Comparison of ENCODE assay signal across 1 cellular context in the genomic region with DNA sequence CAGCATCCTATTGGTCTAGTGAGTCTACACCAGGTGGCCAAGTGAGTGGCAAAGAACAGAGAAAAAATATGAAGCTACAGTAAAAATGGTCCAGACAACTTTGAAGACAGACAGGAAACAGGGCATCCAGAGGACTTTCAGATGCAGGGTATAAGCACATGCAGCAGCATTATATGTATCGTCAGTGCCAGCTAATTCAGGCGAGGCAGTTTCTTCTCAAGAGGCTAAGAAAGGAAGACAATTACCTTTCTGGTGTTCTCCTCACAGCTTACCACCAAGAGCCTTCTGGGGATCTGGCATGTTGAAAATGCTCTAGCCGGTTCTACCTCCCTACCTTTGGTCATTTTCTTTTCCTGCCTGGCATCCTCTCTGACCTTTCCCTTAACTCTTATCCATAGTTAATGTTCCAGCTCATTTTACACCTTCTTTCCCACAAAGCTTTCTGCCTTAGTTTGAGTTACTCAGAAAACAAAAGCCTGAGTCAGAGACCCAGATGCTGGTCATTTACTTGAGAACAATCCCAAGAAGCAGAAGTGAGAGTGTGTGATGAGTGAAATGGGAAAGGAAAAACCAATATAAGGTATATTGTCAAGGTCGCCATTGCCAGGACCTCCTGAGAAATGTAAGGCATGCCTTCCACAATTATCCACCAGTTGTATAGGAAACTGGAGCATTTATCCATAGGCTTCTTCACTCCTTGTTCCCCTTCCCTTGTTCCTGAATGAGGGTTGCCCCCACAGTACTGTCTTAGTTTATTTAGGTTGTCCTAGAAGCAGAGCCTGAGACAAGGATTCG.
TF ChIP-seq lines count a peak whose summit lies in the region.

No MANE protein-coding gene starts in this region.

TF ChIP-seq in GM12878, 131 proteins besides CTCF, POLR2A, EP300 and RAD21 (continued from another document and continues in another):
- TF ChIP-seq ZNF592 (IDR thresholded peaks at IDR 0.05), result no peak
- TF ChIP-seq, protein P1, sequence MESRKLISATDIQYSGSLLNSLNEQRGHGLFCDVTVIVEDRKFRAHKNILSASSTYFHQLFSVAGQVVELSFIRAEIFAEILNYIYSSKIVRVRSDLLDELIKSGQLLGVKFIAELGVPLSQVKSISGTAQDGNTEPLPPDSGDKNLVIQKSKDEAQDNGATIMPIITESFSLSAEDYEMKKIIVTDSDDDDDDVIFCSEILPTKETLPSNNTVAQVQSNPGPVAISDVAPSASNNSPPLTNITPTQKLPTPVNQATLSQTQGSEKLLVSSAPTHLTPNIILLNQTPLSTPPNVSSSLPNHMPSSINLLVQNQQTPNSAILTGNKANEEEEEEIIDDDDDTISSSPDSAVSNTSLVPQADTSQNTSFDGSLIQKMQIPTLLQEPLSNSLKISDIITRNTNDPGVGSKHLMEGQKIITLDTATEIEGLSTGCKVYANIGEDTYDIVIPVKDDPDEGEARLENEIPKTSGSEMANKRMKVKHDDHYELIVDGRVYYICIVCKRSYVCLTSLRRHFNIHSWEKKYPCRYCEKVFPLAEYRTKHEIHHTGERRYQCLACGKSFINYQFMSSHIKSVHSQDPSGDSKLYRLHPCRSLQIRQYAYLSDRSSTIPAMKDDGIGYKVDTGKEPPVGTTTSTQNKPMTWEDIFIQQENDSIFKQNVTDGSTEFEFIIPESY (IDR thresholded peaks at IDR 0.05), result no peak
- no peak for TF ChIP-seq RAD51 (IDR thresholded peaks at IDR 0.05)
- no peak for TF ChIP-seq HDAC2 (IDR thresholded peaks at IDR 0.05)
- TF ChIP-seq BMI1 (IDR thresholded peaks at IDR 0.05; ENCODE audit: borderline replicate concordance), result peak; percentile 54; the same call in 1 of the 2 replicates
- TF ChIP-seq GATAD2B (conservative IDR thresholded peaks at IDR 0.05; ENCODE audit: low read depth), result peak; percentile 41; the same call in 1 of the 2 replicates
- peak; percentile 52; the same call in 1 of the 2 replicates for TF ChIP-seq ZNF217 (IDR thresholded peaks at IDR 0.05)
- no peak for TF ChIP-seq ELK1 (IDR thresholded peaks at IDR 0.05; ENCODE audit: low read depth, low read length)
- 0 out of 2 replicates have a peak, but pooled peaks have one; percentile 17 for TF ChIP-seq PAX5 (IDR thresholded peaks at IDR 0.05; ENCODE audit: borderline replicate concordance, low read depth, low read length)
- TF ChIP-seq SMAD5 (IDR thresholded peaks at IDR 0.05; ENCODE audit: low read depth), result no peak
- no peak for TF ChIP-seq HDGF (IDR thresholded peaks at IDR 0.05)
- no peak for TF ChIP-seq MYC (IDR thresholded peaks at IDR 0.05; ENCODE audit: insufficient read depth, insufficient read length, insufficient replicate concordance, low read length, severe bottlenecking)
- no peak for TF ChIP-seq ZSCAN29 (IDR thresholded peaks at IDR 0.05)
- TF ChIP-seq SREBF2 (IDR thresholded peaks at IDR 0.05; ENCODE audit: low read length), result no peak
- TF ChIP-seq IKZF1 (conservative IDR thresholded peaks at IDR 0.05), result peak; percentile 96
- no peak for TF ChIP-seq KAT2A (conservative IDR thresholded peaks at IDR 0.05; ENCODE audit: control insufficient read depth, low read depth, low read length)
- TF ChIP-seq RFX5 (IDR thresholded peaks at IDR 0.05; ENCODE audit: low read depth, low read length), result no peak
- TF ChIP-seq, protein P2, sequence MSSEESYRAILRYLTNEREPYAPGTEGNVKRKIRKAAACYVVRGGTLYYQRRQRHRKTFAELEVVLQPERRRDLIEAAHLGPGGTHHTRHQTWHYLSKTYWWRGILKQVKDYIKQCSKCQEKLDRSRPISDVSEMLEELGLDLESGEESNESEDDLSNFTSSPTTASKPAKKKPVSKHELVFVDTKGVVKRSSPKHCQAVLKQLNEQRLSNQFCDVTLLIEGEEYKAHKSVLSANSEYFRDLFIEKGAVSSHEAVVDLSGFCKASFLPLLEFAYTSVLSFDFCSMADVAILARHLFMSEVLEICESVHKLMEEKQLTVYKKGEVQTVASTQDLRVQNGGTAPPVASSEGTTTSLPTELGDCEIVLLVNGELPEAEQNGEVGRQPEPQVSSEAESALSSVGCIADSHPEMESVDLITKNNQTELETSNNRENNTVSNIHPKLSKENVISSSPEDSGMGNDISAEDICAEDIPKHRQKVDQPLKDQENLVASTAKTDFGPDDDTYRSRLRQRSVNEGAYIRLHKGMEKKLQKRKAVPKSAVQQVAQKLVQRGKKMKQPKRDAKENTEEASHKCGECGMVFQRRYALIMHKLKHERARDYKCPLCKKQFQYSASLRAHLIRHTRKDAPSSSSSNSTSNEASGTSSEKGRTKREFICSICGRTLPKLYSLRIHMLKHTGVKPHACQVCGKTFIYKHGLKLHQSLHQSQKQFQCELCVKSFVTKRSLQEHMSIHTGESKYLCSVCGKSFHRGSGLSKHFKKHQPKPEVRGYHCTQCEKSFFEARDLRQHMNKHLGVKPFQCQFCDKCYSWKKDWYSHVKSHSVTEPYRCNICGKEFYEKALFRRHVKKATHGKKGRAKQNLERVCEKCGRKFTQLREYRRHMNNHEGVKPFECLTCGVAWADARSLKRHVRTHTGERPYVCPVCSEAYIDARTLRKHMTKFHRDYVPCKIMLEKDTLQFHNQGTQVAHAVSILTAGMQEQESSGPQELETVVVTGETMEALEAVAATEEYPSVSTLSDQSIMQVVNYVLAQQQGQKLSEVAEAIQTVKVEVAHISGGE (CRISPR knock-in tag; IDR thresholded peaks at IDR 0.05), result no peak
- peak; percentile 92 for TF ChIP-seq IRF4 (IDR thresholded peaks at IDR 0.05; ENCODE audit: low read depth, low read length)
- TF ChIP-seq NBN (IDR thresholded peaks at IDR 0.05), result peak; percentile 50; the same call in 1 of the 2 replicates
- TF ChIP-seq JUND (IDR thresholded peaks at IDR 0.05; ENCODE audit: low read depth, low read length), result no peak
- TF ChIP-seq, protein P3, sequence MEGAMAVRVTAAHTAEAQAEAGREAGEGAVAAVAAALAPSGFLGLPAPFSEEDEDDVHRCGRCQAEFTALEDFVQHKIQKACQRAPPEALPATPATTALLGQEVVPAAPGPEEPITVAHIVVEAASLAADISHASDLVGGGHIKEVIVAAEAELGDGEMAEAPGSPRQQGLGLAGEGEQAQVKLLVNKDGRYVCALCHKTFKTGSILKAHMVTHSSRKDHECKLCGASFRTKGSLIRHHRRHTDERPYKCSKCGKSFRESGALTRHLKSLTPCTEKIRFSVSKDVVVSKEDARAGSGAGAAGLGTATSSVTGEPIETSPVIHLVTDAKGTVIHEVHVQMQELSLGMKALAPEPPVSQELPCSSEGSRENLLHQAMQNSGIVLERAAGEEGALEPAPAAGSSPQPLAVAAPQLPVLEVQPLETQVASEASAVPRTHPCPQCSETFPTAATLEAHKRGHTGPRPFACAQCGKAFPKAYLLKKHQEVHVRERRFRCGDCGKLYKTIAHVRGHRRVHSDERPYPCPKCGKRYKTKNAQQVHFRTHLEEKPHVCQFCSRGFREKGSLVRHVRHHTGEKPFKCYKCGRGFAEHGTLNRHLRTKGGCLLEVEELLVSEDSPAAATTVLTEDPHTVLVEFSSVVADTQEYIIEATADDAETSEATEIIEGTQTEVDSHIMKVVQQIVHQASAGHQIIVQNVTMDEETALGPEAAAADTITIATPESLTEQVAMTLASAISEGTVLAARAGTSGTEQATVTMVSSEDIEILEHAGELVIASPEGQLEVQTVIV (IDR thresholded peaks at IDR 0.05; ENCODE audit: borderline replicate concordance, partially characterized antibody), result no peak
- no peak; the same call in 1 of the 2 replicates for TF ChIP-seq BACH1 (IDR thresholded peaks at IDR 0.05; ENCODE audit: borderline replicate concordance)
- no peak for TF ChIP-seq POLR2AphosphoS5 (IDR thresholded peaks at IDR 0.05; ENCODE audit: low read length)
- TF ChIP-seq SKIL (IDR thresholded peaks at IDR 0.05; ENCODE audit: low read depth, poor library complexity, severe bottlenecking), result no peak
- TF ChIP-seq FOS (IDR thresholded peaks at IDR 0.05; ENCODE audit: borderline replicate concordance, extremely low read depth, insufficient read length), result no peak
- no peak for TF ChIP-seq STAT3 (IDR thresholded peaks at IDR 0.05; ENCODE audit: low read depth, low read length)
- TF ChIP-seq ZBTB40 (IDR thresholded peaks at IDR 0.05; ENCODE audit: borderline replicate concordance), result no peak
- TF ChIP-seq HDAC6 (IDR thresholded peaks at IDR 0.05; ENCODE audit: unreplicated experiment), result no peak
- TF ChIP-seq, protein P4, sequence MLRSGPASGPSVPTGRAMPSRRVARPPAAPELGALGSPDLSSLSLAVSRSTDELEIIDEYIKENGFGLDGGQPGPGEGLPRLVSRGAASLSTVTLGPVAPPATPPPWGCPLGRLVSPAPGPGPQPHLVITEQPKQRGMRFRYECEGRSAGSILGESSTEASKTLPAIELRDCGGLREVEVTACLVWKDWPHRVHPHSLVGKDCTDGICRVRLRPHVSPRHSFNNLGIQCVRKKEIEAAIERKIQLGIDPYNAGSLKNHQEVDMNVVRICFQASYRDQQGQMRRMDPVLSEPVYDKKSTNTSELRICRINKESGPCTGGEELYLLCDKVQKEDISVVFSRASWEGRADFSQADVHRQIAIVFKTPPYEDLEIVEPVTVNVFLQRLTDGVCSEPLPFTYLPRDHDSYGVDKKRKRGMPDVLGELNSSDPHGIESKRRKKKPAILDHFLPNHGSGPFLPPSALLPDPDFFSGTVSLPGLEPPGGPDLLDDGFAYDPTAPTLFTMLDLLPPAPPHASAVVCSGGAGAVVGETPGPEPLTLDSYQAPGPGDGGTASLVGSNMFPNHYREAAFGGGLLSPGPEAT (IDR thresholded peaks at IDR 0.05; ENCODE audit: low read depth), result peak; percentile 93
- TF ChIP-seq RCOR1 (conservative IDR thresholded peaks at IDR 0.05; ENCODE audit: low read depth, low read length), result 0 out of 2 replicates have a peak, but pooled peaks have one; percentile 49
